ENCODE assay signal across 23 cellular contexts in genomic region chr9:111475195-111475594, GRCh38.
"Had no signal": no experiment of that assay in that cellular context is flagged by ENCODE, and none has a peak within 500 bp of the region (broad histone marks: within the 10 kb centered on the region; RNA-seq: fewer than 3 reads in every experiment).

No MANE protein-coding gene starts in this region.

- H3K27ac ChIP-seq: colonic mucosa, epithelial cell of prostate, gastroesophageal sphincter, heart left ventricle, hepatocyte, left lung, lower lobe of right lung, neutrophil, pancreas, skin epidermis, spleen, thoracic aorta, tibial nerve, upper lobe of right lung, uterus had no signal

- H3K27me3 ChIP-seq: colonic mucosa, gastroesophageal sphincter, heart left ventricle, hepatocyte, left lung, neutrophil, pancreas, spleen, tibial nerve, upper lobe of right lung, uterus had no signal

- H3K4me2 ChIP-seq: hepatocyte had no signal

- DNase-seq: colonic mucosa; effector CD8-positive, alpha-beta T cell; endodermal cell; foreskin fibroblast; heart left ventricle; kidney; left lung; lower lobe of right lung; natural killer cell; pancreas; spleen; stimulated activated CD4-positive, alpha-beta T cell treated with anti-CD3 and anti-CD28 coated beads, Interleukin-2, amount 100 ng/mL, for 48 hours; stimulated activated naive B cell treated with anti-CD40 and anti-IgM and Interleukin-4, amounts not matched to agents 10 μg/mL and 1 μg/mL and 100 μg/mL, for 72 hours; upper lobe of right lung; uterus had no signal

- H3K4me1 ChIP-seq: colonic mucosa, uterus had no signal

- H3K9me3 ChIP-seq: colonic mucosa, gastroesophageal sphincter, heart left ventricle, left lung, lower lobe of right lung, neutrophil, pancreas, spleen, thoracic aorta, tibial nerve, upper lobe of right lung, uterus had no signal

- H2AFZ ChIP-seq: hepatocyte had no signal

- ATAC-seq: esophagus mucosa; gastroesophageal sphincter; left lung; lower lobe of right lung; natural killer cell; stimulated activated naive B cell treated with anti-CD40 and anti-IgM and Interleukin-4, amounts not matched to agents 10 μg/mL and 1 μg/mL and 100 μg/mL, for 72 hours; upper lobe of right lung had no signal

- H3K4me3 ChIP-seq: colonic mucosa, gastroesophageal sphincter, heart left ventricle, hepatocyte, left lung, lower lobe of right lung, pancreas, skin epidermis, spleen, thoracic aorta, tibial nerve, upper lobe of right lung, uterus had no signal

- H3K36me3 ChIP-seq: colonic mucosa, gastroesophageal sphincter, heart left ventricle, left lung, lower lobe of right lung, neutrophil, pancreas, spleen, thoracic aorta, tibial nerve, upper lobe of right lung, uterus had no signal
